Comparison of ENCODE assay signal across 8 cellular contexts in the genomic region with DNA sequence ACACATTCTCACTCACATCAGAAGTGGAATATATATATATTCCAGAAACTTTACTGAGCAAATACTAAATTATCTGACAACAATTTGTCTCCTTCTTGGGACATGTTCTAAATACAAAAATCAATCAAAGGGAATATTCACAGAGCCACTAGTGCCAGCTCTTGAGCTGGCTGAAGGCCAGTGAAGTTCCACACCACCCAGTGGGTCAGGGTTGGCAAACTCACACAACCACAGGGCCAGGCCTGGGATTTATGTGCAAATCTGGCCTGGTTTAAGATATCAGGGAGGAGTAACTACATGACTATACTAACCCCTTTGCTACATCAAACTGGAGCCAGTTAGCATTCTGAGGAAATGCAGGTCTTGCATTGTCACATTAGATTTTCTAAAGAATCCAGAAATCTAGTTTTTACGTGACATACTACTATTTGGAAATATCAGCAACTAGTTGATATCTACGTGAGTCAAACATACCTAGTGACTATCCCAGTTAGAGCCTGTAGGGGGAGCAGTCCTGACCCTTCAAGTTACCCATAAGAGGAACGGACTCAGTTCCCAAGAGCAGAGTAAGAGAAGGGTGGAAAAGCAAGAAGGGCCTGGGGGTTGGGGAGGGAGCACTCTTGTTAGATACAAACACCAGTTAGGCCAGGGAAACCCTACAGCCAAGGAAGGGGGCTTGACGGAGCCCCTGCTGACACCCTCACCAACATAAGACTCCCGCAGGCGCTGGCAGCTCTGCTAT.
A peak's percentile ranks its signal among the peaks of the same experiment; 100 is the strongest.
DNase-seq lines count a peak whose midpoint lies in the region; ATAC-seq and TF ChIP-seq lines count a peak whose summit lies in the region.

No MANE protein-coding gene starts in this region.

- H3K4me3 Mint-ChIP-seq in CD8-positive, alpha-beta T cell, result no peak overlapping the region

- 0 out of 2 replicates have a peak, but pooled peaks have one; percentile 20 for TF ChIP-seq CTCF in VCaP (conservative IDR thresholded peaks at IDR 0.05)
- no peak for TF ChIP-seq CTCF in CD8-positive, alpha-beta T cell (IDR thresholded peaks at IDR 0.05)
- TF ChIP-seq CTCF in esophagus squamous epithelium (IDR thresholded peaks at IDR 0.05), result peak in 3 of 6 experiments; percentile 20 to 35 (median 21)

- H3K4me3 ChIP-seq in CD8-positive, alpha-beta T cell (ENCODE audit: low read depth, low read length), result no peak overlapping the region
- H3K4me3 ChIP-seq in esophagus squamous epithelium, result no peak overlapping the region

- TF ChIP-seq POLR2A in esophagus squamous epithelium (IDR thresholded peaks at IDR 0.05), result no peak

- H3K9me3 ChIP-seq in CD8-positive, alpha-beta T cell (ENCODE audit: low read length), result no peaks in the 10 kb centered on the region
- H3K9me3 ChIP-seq in esophagus squamous epithelium, result no peaks in the 10 kb centered on the region

- 82 to 86% methylated on average over 6 of the region's 6 CpGs for WGBS in esophagus squamous epithelium, 2 donors

- H3K27ac ChIP-seq in VCaP, result no peak overlapping the region
- no peak overlapping the region for H3K27ac ChIP-seq in CD8-positive, alpha-beta T cell (ENCODE audit: low read depth, low read length)
- H3K27ac ChIP-seq in esophagus squamous epithelium, result no peak overlapping the region

- peaks cover 18% of the 10 kb centered on the region for H3K4me1 ChIP-seq in CD8-positive, alpha-beta T cell (ENCODE audit: insufficient read depth, low read length)
- no peaks in the 10 kb centered on the region for H3K4me1 ChIP-seq in esophagus squamous epithelium

- intact Hi-C loops in CD8-positive, alpha-beta T cell (cut with DNase I, micrococcal nuclease), result no loop called here
- intact Hi-C loops in esophagus squamous epithelium (cut with DNase I), result no loop called here

- peaks cover 2% of the 10 kb centered on the region for H3K27me3 Mint-ChIP-seq in CD8-positive, alpha-beta T cell (ENCODE audit: low read depth)

- no peaks in the 10 kb centered on the region for H3K36me3 Mint-ChIP-seq in CD8-positive, alpha-beta T cell

- H3K36me3 ChIP-seq in CD8-positive, alpha-beta T cell (ENCODE audit: insufficient read depth, low read length), result no peaks in the 10 kb centered on the region
- H3K36me3 ChIP-seq in esophagus squamous epithelium, result peaks cover 0 to 7% (median 0%) of the 10 kb centered on the region in 3 donors

- no peaks in the 10 kb centered on the region for H3K9me3 Mint-ChIP-seq in CD8-positive, alpha-beta T cell

- DNase-seq in Daoy (ENCODE audit: low read depth), result peak; percentile 4
- peak; percentile 30 for DNase-seq in medulla oblongata (ENCODE audit: extremely low spot score)
- no peak for DNase-seq in CD8-positive, alpha-beta T cell
- no peak for DNase-seq in esophagus squamous epithelium (lab: John Stamatoyannopoulos, UW)
- DNase-seq in NCI-H524 treated with DMSO at 0.1 percent for 48 hours (lab: John Stamatoyannopoulos, UW), result no peak
- DNase-seq in hippocampal formation (lab: John Stamatoyannopoulos, UW), result no peak

- H3K27me3 ChIP-seq in CD8-positive, alpha-beta T cell (ENCODE audit: insufficient read depth, low read length), result no peaks in the 10 kb centered on the region
- H3K27me3 ChIP-seq in esophagus squamous epithelium, result no peaks in the 10 kb centered on the region

- H3K27ac Mint-ChIP-seq in CD8-positive, alpha-beta T cell, result no peak overlapping the region

- peak; percentile 53 for ATAC-seq in HG03571 (IDR thresholded peaks at IDR 0.05; ENCODE audit: unreplicated experiment)
- ATAC-seq in CD8-positive, alpha-beta T cell, result no peak

- CTCF ChIA-PET in CD8-positive, alpha-beta T cell (lab: Charles Lee), result no interaction called here

- POLR2A ChIA-PET in CD8-positive, alpha-beta T cell (lab: Charles Lee), result no interaction called here

- peaks cover 18% of the 10 kb centered on the region for H3K4me1 Mint-ChIP-seq in CD8-positive, alpha-beta T cell (ENCODE audit: low read depth)

Comparison
In these comparisons a context has a peak if more than half of its experiments do, and no peak if none do; other contexts are left out.
1. DNase-seq: peak in Daoy (single experiment) and medulla oblongata (single experiment); none in CD8-positive, alpha-beta T cell (0 of 7), esophagus squamous epithelium (single experiment), NCI-H524 treated with DMSO at 0.1 percent for 48 hours (single experiment) and hippocampal formation (0 of 2).